In the genomic region with DNA sequence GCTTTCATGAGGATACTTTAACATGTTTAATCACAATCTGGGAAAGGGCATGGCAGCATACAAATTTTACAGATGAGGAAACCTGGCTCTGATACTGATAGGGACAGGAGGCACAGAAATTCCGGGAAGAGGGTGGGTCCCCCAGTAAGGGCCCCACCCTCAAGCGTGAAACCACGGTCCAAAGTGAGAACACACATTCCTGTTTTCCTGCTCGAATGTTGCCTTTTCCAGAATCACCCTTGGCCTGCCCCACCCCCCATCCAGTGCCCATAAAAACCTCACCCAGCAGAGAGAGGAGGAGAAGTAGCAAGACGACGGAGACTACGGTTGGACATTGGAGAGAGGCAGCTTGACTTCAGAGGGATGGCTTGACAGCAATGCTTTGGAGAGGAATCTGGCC, we compare ENCODE assay signal across 21 cellular contexts.
DNase-seq lines count a peak whose midpoint lies in the region; ATAC-seq and TF ChIP-seq lines count a peak whose summit lies in the region.
"Had no signal": no experiment of that assay in that cellular context is flagged by ENCODE, and none has a peak within 500 bp of the region (broad histone marks: within the 10 kb centered on the region; RNA-seq: fewer than 3 reads in every experiment).

No MANE protein-coding gene starts in this region.

- peak in 2 of 3 donors; percentile 33 to 44 for DNase-seq in right cardiac atrium
- no peak for DNase-seq in Right ventricle myocardium inferior (ENCODE audit: missing footprints)
- peak; percentile 11 for DNase-seq in fibroblast of the aortic adventitia (ENCODE audit: low read depth)
- peak; percentile 80 for DNase-seq in transverse colon
- no peak for DNase-seq in NCI-H1417 treated with DMSO at 0.1 percent for 48 hours (lab: John Stamatoyannopoulos, UW)
- DNase-seq: Caco-2; CD4-positive, CD25-positive, alpha-beta regulatory T cell; CD8-positive, alpha-beta T cell; DMS53; DMS79 treated with DMSO at 0.1 percent for 48 hours; GF-D8; GOT3; H7; HFFc6 had no signal

- H3K4me1 ChIP-seq in right cardiac atrium (ENCODE audit: control insufficient read depth, insufficient read depth, low read length) (no peaks in the 10 kb centered on the region), mucosa of rectum (ENCODE audit: control insufficient read depth in 2 of 2, insufficient read depth in 2 of 2, low read length in 2 of 2) (peaks cover 0 to 12% of the 10 kb centered on the region in 2 donors), transverse colon (peaks cover 0 to 10% (median 3%) of the 10 kb centered on the region in 4 donors)
- H3K4me1 ChIP-seq: Caco-2 had no signal

- no peaks in the 10 kb centered on the region for H3K27me3 ChIP-seq in right cardiac atrium (ENCODE audit: control insufficient read depth, insufficient read depth)
- no peaks in the 10 kb centered on the region for H3K27me3 ChIP-seq in mucosa of rectum (ENCODE audit: control insufficient read depth in 2 of 2, insufficient read depth in 2 of 2, low read length in 2 of 2)
- H3K27me3 ChIP-seq in transverse colon = no peaks in the 10 kb centered on the region
- H3K27me3 ChIP-seq: BLaER1 had no signal

- ATAC-seq in right cardiac atrium = peak; percentile 50 to 64
- no peak for ATAC-seq in Right ventricle myocardium inferior
- ATAC-seq in GM19467 (IDR thresholded peaks at IDR 0.05; ENCODE audit: unreplicated experiment) = no peak
- ATAC-seq in HG02642 (IDR thresholded peaks at IDR 0.05; ENCODE audit: poor library complexity, unreplicated experiment) = no peak
- ATAC-seq: CD8-positive, alpha-beta T cell; HCT116 had no signal

- H3K4me3 ChIP-seq in right cardiac atrium (ENCODE audit: low read length) = no peak overlapping the region
- H3K4me3 ChIP-seq in fibroblast of the aortic adventitia (ENCODE audit: low read depth, low read length) = no peak overlapping the region
- H3K4me3 ChIP-seq in mucosa of rectum (ENCODE audit: low read length in 2 of 2) = peak overlapping the region in 1 of 2 donors; percentile 14
- H3K4me3 ChIP-seq in transverse colon = no peak overlapping the region
- H3K4me3 ChIP-seq: BLaER1 had no signal

- no peak overlapping the region for H3K9ac ChIP-seq in mucosa of rectum (ENCODE audit: low read depth in 1 of 2, low read length in 2 of 2)
- H3K9ac ChIP-seq: BLaER1 had no signal

- H3K27ac ChIP-seq in right cardiac atrium (ENCODE audit: low read length) (no peak overlapping the region), mucosa of rectum (ENCODE audit: low read depth in 2 of 2, low read length in 2 of 2) (peak overlapping the region; percentile 34 to 35), transverse colon (peak overlapping the region in 3 of 4 donors; percentile 12 to 51 (median 44))
- H3K27ac ChIP-seq: 22Rv1, BLaER1, C4-2B had no signal

- H3K9me3 ChIP-seq in right cardiac atrium (ENCODE audit: control insufficient read depth, low read length) = no peaks in the 10 kb centered on the region
- no peaks in the 10 kb centered on the region for H3K9me3 ChIP-seq in mucosa of rectum (ENCODE audit: control insufficient read depth in 2 of 2, low read length in 2 of 2)
- H3K9me3 ChIP-seq in transverse colon = peaks cover 0 to 2% of the 10 kb centered on the region in 2 donors

- in situ Hi-C loops in transverse colon (cut with MboI; ENCODE audit: low pct_ligation_motif_present in 1 of 4, low pct_unique_long_range_greater_than_20kb in 1 of 4, low sequenced_read_pairs in 3 of 4) = no loop called here

- 75% methylated on average over 7 of the region's 7 CpGs for WGBS in right cardiac atrium
- WGBS in transverse colon (ENCODE audit: low coverage in 1 of 2), 2 donors = 41 to 65% methylated on average over 4 to 7 of the region's 7 CpGs

- intact Hi-C loops in right cardiac atrium (cut with DNase I) = no loop called here
- intact Hi-C loops in Right ventricle myocardium inferior (cut with DNase I) = no loop called here
- intact Hi-C loops in transverse colon (cut with DNase I; ENCODE audit: low total_unique reads) = no loop called here

- TF ChIP-seq POLR2A in transverse colon (IDR thresholded peaks at IDR 0.05) = no peak

- no peak for TF ChIP-seq EP300 in transverse colon (IDR thresholded peaks at IDR 0.05; ENCODE audit: low read depth)

- H3K36me3 ChIP-seq in mucosa of rectum (ENCODE audit: control insufficient read depth in 2 of 2, insufficient read depth in 2 of 2, low read length in 2 of 2) = peaks cover 6 to 16% of the 10 kb centered on the region in 2 donors
- H3K36me3 ChIP-seq in transverse colon = peaks cover 0 to 11% (median 3%) of the 10 kb centered on the region in 4 donors

- TF ChIP-seq CTCF in fibroblast of the aortic adventitia (IDR thresholded peaks at IDR 0.05; ENCODE audit: insufficient read depth, low read length) = no peak
- no peak for TF ChIP-seq CTCF in transverse colon (IDR thresholded peaks at IDR 0.05)

Comparison
In these comparisons a context has a peak if more than half of its experiments do, and no peak if none do; other contexts are left out.
1. ATAC-seq: peak in right cardiac atrium (2 of 2); none in Right ventricle myocardium inferior (single experiment), GM19467 (single experiment) and HG02642 (single experiment).
2. DNase-seq: peak in right cardiac atrium (2 of 3), fibroblast of the aortic adventitia (single experiment) and transverse colon (single experiment); none in Right ventricle myocardium inferior (single experiment) and NCI-H1417 treated with DMSO at 0.1 percent for 48 hours (single experiment).